Comparison of ENCODE assay signal across 31 cellular contexts in genomic region chr20:41286240-41286851, GRCh38.
"Had no signal": no experiment of that assay in that cellular context is flagged by ENCODE, and none has a peak within 500 bp of the region (broad histone marks: within the 10 kb centered on the region; RNA-seq: fewer than 3 reads in every experiment).

No MANE protein-coding gene starts in this region.

- H3K4me3 ChIP-seq: coronary artery, dorsolateral prefrontal cortex, gastroesophageal sphincter, hepatocyte, ovary, sigmoid colon, smooth muscle cell, suprapubic skin, tibial nerve had no signal

- H3K27ac ChIP-seq: coronary artery, dorsolateral prefrontal cortex, gastroesophageal sphincter, hepatocyte, neutrophil, ovary, suprapubic skin, tibial nerve had no signal

- H3K4me3 Mint-ChIP-seq: activated B cell treated with CpG ODN at 0.5 μM for 24 hours; activated CD8-positive, alpha-beta T cell treated with anti-CD3 and anti-CD28 coated beads for 36 hours; activated naive CD4-positive, alpha-beta T cell treated with anti-CD3 and anti-CD28 coated beads, Interleukin-2, amount 50 U/mL, for 24 hours; activated naive CD8-positive, alpha-beta T cell treated with anti-CD3 and anti-CD28 coated beads, Interleukin-2, amount 50 U/mL, for 24 hours; activated T-cell treated with anti-CD3 and anti-CD28 coated beads, Interleukin-2, amount 50 U/mL, for 4 hours; activated T-helper 17 cell treated with anti-CD3 and anti-CD28 coated beads, Interleukin-2, amount 50 U/mL, for 72 hours; nephron; stimulated activated naive B cell treated with anti-CD40 and anti-IgM and Interleukin-4, amounts not matched to agents 10 μg/mL and 1 μg/mL and 100 μg/mL, for 72 hours; T-helper 1 cell treated with Interleukin-12 subunit alpha and Interleukin-12 subunit beta and Interleukin-4 antibody, amounts not matched to agents 30 μg/mL and 1 μg/mL, for 36 hours had no signal

- DNase-seq: activated B cell treated with CpG ODN at 0.5 μM for 24 hours; activated CD4-positive, alpha-beta T cell treated with anti-CD3 and anti-CD28 coated beads, Interleukin-2, amount 50 U/mL, for 1 hour; activated CD8-positive, alpha-beta T cell treated with anti-CD3 and anti-CD28 coated beads for 36 hours; activated naive CD8-positive, alpha-beta T cell treated with anti-CD3 and anti-CD28 coated beads, Interleukin-2, amount 50 U/mL, for 24 hours; activated T-cell treated with anti-CD3 and anti-CD28 coated beads, Interleukin-2, amount 50 U/mL, for 4 hours; amygdala; cerebellar nuclear complex; dorsolateral prefrontal cortex; effector memory CD4-positive, alpha-beta T cell; islet precursor cell; left cardiac atrium; left ventricle myocardium superior; ovary; retina; sigmoid colon; stimulated activated CD4-positive, alpha-beta T cell treated with anti-CD3 and anti-CD28 coated beads, Interleukin-1b, Interleukin-23, amount 100 ng/mL, for 48 hours; stimulated activated CD4-positive, alpha-beta T cell treated with anti-CD3 and anti-CD28 coated beads, Interleukin-4, amount 100 ng/mL, for 4 hours; stimulated activated naive B cell treated with anti-CD40 and anti-IgM and Interleukin-4, amounts not matched to agents 10 μg/mL and 1 μg/mL and 100 μg/mL, for 72 hours; T1000 had no signal

- H3K36me3 ChIP-seq: gastroesophageal sphincter, neutrophil, ovary, sigmoid colon, suprapubic skin, tibial nerve had no signal

- H3K9me3 ChIP-seq: neutrophil, ovary had no signal

- H2AFZ ChIP-seq: hepatocyte had no signal

- H3K27me3 Mint-ChIP-seq: activated B cell treated with CpG ODN at 0.5 μM for 24 hours; activated CD8-positive, alpha-beta T cell treated with anti-CD3 and anti-CD28 coated beads for 36 hours; activated naive CD4-positive, alpha-beta T cell treated with anti-CD3 and anti-CD28 coated beads, Interleukin-2, amount 50 U/mL, for 24 hours; activated naive CD8-positive, alpha-beta T cell treated with anti-CD3 and anti-CD28 coated beads, Interleukin-2, amount 50 U/mL, for 24 hours; activated T-helper 17 cell treated with anti-CD3 and anti-CD28 coated beads, Interleukin-2, amount 50 U/mL, for 72 hours; progenitor cell of endocrine pancreas; stimulated activated naive B cell treated with anti-CD40 and anti-IgM and Interleukin-4, amounts not matched to agents 10 μg/mL and 1 μg/mL and 100 μg/mL, for 72 hours had no signal

- H3K4me2 ChIP-seq: hepatocyte, smooth muscle cell had no signal

- H3K27ac Mint-ChIP-seq: activated B cell treated with CpG ODN at 0.5 μM for 24 hours; activated CD8-positive, alpha-beta T cell treated with anti-CD3 and anti-CD28 coated beads for 36 hours; activated naive CD4-positive, alpha-beta T cell treated with anti-CD3 and anti-CD28 coated beads, Interleukin-2, amount 50 U/mL, for 24 hours; activated naive CD8-positive, alpha-beta T cell treated with anti-CD3 and anti-CD28 coated beads, Interleukin-2, amount 50 U/mL, for 24 hours; activated T-helper 17 cell treated with anti-CD3 and anti-CD28 coated beads, Interleukin-2, amount 50 U/mL, for 72 hours; nephron; progenitor cell of endocrine pancreas; stimulated activated naive B cell treated with anti-CD40 and anti-IgM and Interleukin-4, amounts not matched to agents 10 μg/mL and 1 μg/mL and 100 μg/mL, for 72 hours; T-helper 1 cell treated with Interleukin-12 subunit alpha and Interleukin-12 subunit beta and Interleukin-4 antibody, amounts not matched to agents 30 μg/mL and 1 μg/mL, for 36 hours had no signal

- H3K4me1 ChIP-seq: suprapubic skin had no signal

- H3K27me3 ChIP-seq: dorsolateral prefrontal cortex, gastroesophageal sphincter, hepatocyte, ovary, sigmoid colon, suprapubic skin, tibial nerve had no signal

- ATAC-seq: activated CD8-positive, alpha-beta T cell treated with anti-CD3 and anti-CD28 coated beads for 36 hours; activated naive CD8-positive, alpha-beta T cell treated with anti-CD3 and anti-CD28 coated beads, Interleukin-2, amount 50 U/mL, for 24 hours; activated T-cell treated with anti-CD3 and anti-CD28 coated beads, Interleukin-2, amount 50 U/mL, for 4 hours; stimulated activated naive B cell treated with anti-CD40 and anti-IgM and Interleukin-4, amounts not matched to agents 10 μg/mL and 1 μg/mL and 100 μg/mL, for 72 hours had no signal

- H3K4me1 Mint-ChIP-seq: activated naive CD4-positive, alpha-beta T cell treated with anti-CD3 and anti-CD28 coated beads, Interleukin-2, amount 50 U/mL, for 24 hours; activated naive CD8-positive, alpha-beta T cell treated with anti-CD3 and anti-CD28 coated beads, Interleukin-2, amount 50 U/mL, for 24 hours; activated T-helper 17 cell treated with anti-CD3 and anti-CD28 coated beads, Interleukin-2, amount 50 U/mL, for 72 hours; nephron had no signal
